13 cellular contexts compared by ENCODE assay signal in the genomic region with DNA sequence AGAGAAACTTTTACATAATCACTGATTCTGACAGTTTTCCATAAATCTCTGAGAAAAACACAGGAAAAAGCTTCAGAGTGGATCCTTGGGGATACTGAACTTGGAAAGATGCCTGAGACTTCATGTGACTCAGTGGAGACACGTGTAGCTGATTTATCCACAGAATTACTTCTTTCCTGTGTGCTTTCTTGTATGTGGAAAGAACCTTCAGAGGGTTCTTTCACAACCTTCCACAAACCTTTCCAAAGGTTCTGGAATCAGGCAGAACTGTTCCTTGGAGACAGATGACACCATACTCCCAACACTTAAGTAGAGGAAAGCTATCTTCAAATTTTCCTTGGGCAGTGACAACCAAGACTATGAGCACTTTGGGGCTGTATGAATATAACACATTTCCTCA.
A peak's percentile ranks its signal among the peaks of the same experiment; 100 is the strongest.
DNase-seq lines count a peak whose midpoint lies in the region; ATAC-seq and TF ChIP-seq lines count a peak whose summit lies in the region.
"Had no signal": no experiment of that assay in that cellular context is flagged by ENCODE, and none has a peak within 500 bp of the region (broad histone marks: within the 10 kb centered on the region; RNA-seq: fewer than 3 reads in every experiment).

No MANE protein-coding gene starts in this region.

- no peak overlapping the region for H3K27ac Mint-ChIP-seq in immature natural killer cell

- H3K27me3 ChIP-seq in tibial nerve = no peaks in the 10 kb centered on the region

- peaks cover 0 to 19% (median 0%) of the 10 kb centered on the region in 4 donors for H3K9me3 ChIP-seq in tibial nerve

- no peak overlapping the region for H3K4me3 Mint-ChIP-seq in immature natural killer cell
- H3K4me3 Mint-ChIP-seq: neural crest cell had no signal

- TF ChIP-seq EP300 in tibial nerve (IDR thresholded peaks at IDR 0.05) = peak in 1 of 2 donors; percentile 91

- TF ChIP-seq CTCF in choroid plexus epithelial cell (conservative IDR thresholded peaks at IDR 0.05; ENCODE audit: low read depth, low read length) = no peak
- TF ChIP-seq CTCF in tibial nerve (IDR thresholded peaks at IDR 0.05) = no peak

- no peak for TF ChIP-seq POLR2A in tibial nerve (IDR thresholded peaks at IDR 0.05)

- peaks cover 0 to 49% (median 15%) of the 10 kb centered on the region in 4 donors for H3K4me1 ChIP-seq in tibial nerve

- peaks cover 15 to 44% (median 23%) of the 10 kb centered on the region in 6 donors for H3K9me3 Mint-ChIP-seq in immature natural killer cell

- ATAC-seq in GM19463 (IDR thresholded peaks at IDR 0.05; ENCODE audit: unreplicated experiment) (no peak), GM18498 (IDR thresholded peaks at IDR 0.05; ENCODE audit: unreplicated experiment) (no peak)

- WGBS in tibial nerve, 2 donors = 17 to 28% methylated on average over 1 of the region's 1 CpG

- no peaks in the 10 kb centered on the region for H3K36me3 ChIP-seq in tibial nerve

- peaks cover 0 to 5% (median 2%) of the 10 kb centered on the region in 3 donors for H3K27me3 Mint-ChIP-seq in immature natural killer cell (ENCODE audit: low read depth in 3 of 3)

- H3K4me3 ChIP-seq in choroid plexus epithelial cell (ENCODE audit: low read depth, low read length) = no peak overlapping the region
- H3K4me3 ChIP-seq in tibial nerve = no peak overlapping the region

- no peaks in the 10 kb centered on the region for H3K36me3 Mint-ChIP-seq in immature natural killer cell

- no peaks in the 10 kb centered on the region for H3K4me1 Mint-ChIP-seq in immature natural killer cell

- DNase-seq in HT1080 (ENCODE audit: low read depth) (peak; percentile 21), choroid plexus epithelial cell (ENCODE audit: low read depth) (peak; percentile 73), iris pigment epithelial cell (ENCODE audit: low read depth) (peak; percentile 78), tibial nerve (ENCODE audit: low spot score in 2 of 2) (peak; percentile 21 to 90), immature natural killer cell (no peak), retina (no peak)
- DNase-seq: activated T-cell treated with anti-CD3 and anti-CD28 coated beads for 4 hours; anterior cingulate cortex; kidney glomerular epithelial cell; stimulated activated naive CD4-positive, alpha-beta T cell had no signal

- H3K27ac ChIP-seq in tibial nerve = peak overlapping the region in 2 of 4 donors; percentile 44 to 52

Comparison
In these comparisons a context has a peak if more than half of its experiments do, and no peak if none do; other contexts are left out.
1. DNase-seq: peak in HT1080 (single experiment), choroid plexus epithelial cell (single experiment), iris pigment epithelial cell (single experiment) and tibial nerve (2 of 2); none in immature natural killer cell (0 of 3) and retina (single experiment).